ENCODE assay signal across 9 cellular contexts in the genomic region with DNA sequence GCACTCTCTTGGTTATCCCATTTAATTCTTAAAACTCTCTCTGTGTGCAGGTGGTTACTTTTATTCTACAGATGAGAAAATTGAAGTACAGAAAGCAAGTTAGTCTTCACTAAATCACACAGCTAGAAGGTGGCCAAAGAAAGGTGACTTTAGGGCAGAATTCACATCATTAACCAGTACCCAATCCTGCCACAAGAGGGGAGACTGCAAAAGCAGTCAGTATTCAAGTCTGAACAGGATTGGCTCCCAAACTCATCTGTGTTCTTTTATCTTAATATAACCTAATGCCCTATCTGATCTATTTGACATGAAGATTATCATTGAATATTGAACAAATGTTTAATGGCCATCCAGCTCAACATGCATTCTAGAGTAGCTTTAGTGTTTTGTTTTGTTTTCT.
DNase-seq lines count a peak whose midpoint lies in the region; ATAC-seq and TF ChIP-seq lines count a peak whose summit lies in the region.
"Had no signal": no experiment of that assay in that cellular context is flagged by ENCODE, and none has a peak within 500 bp of the region (broad histone marks: within the 10 kb centered on the region; RNA-seq: fewer than 3 reads in every experiment).

No MANE protein-coding gene starts in this region.

- ATAC-seq in GM19025 (IDR thresholded peaks at IDR 0.05; ENCODE audit: low read depth, unreplicated experiment), result peak; percentile 56
- peak; percentile 66 for ATAC-seq in HG02885 (IDR thresholded peaks at IDR 0.05; ENCODE audit: poor library complexity, unreplicated experiment)

- no peaks in the 10 kb centered on the region for H3K4me1 Mint-ChIP-seq in nephron progenitor cell

- TF ChIP-seq CTCF in RWPE1 (conservative IDR thresholded peaks at IDR 0.05; ENCODE audit: low read depth), result peak; percentile 28
- TF ChIP-seq CTCF in nephron progenitor cell (IDR thresholded peaks at IDR 0.05), result peak; percentile 37

- H3K27me3 Mint-ChIP-seq in nephron progenitor cell (ENCODE audit: low read depth, poor library complexity), result no peaks in the 10 kb centered on the region

- no peak overlapping the region for H3K4me3 Mint-ChIP-seq in nephron progenitor cell

- no peak overlapping the region for H3K27ac Mint-ChIP-seq in nephron progenitor cell

- no peaks in the 10 kb centered on the region for H3K9me3 Mint-ChIP-seq in nephron progenitor cell

- H3K27ac ChIP-seq in RWPE1, result no peak overlapping the region

- no peaks in the 10 kb centered on the region for H3K36me3 Mint-ChIP-seq in nephron progenitor cell (ENCODE audit: low read depth)

- in situ Hi-C loops in G401 (cut with HindIII; ENCODE audit: low sequenced_read_pairs), result no loop called here

- POLR2A ChIA-PET in RWPE1 (lab: Yijun Ruan, JAX; ENCODE audit: low non-redundant PET), result no interaction called here

- peak; percentile 8 for DNase-seq in RWPE1 (ENCODE audit: low spot score)
- no peak for DNase-seq in nephron progenitor cell
- no peak for DNase-seq in hepatic stellate cell (ENCODE audit: low spot score)
- DNase-seq in EL, result no peak
- DNase-seq in dermis blood vessel endothelial cell, result no peak
- DNase-seq in G401 (ENCODE audit: low spot score), result no peak
- DNase-seq: cerebellar nuclear complex had no signal

- CTCF ChIA-PET in RWPE1 (lab: Yijun Ruan, JAX), result interaction anchor here (0.7 to 0.9 kb wide), 2 partner anchors 11 to 313 kb away, joined by 3 read pairs; no protein-coding TSS in a partner anchor
